Comparison of ENCODE assay signal across 1 cellular context in genomic region chr10:77920495-77920894, GRCh38.
TF ChIP-seq lines count a peak whose summit lies in the region.

No MANE protein-coding gene starts in this region.

TF ChIP-seq in A549, 52 proteins besides CTCF, POLR2A, EP300 and RAD21 (continued from another document):
- TF ChIP-seq, protein P1, sequence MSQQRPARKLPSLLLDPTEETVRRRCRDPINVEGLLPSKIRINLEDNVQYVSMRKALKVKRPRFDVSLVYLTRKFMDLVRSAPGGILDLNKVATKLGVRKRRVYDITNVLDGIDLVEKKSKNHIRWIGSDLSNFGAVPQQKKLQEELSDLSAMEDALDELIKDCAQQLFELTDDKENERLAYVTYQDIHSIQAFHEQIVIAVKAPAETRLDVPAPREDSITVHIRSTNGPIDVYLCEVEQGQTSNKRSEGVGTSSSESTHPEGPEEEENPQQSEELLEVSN (IDR thresholded peaks at IDR 0.05; ENCODE audit: borderline replicate concordance, low read depth): no peak
- TF ChIP-seq CBX2 (IDR thresholded peaks at IDR 0.05; ENCODE audit: borderline replicate concordance, low read depth): no peak
- no peak for TF ChIP-seq FOSB (CRISPR knock-in tag; IDR thresholded peaks at IDR 0.05)
- TF ChIP-seq EHMT2 (IDR thresholded peaks at IDR 0.05; ENCODE audit: low read depth): no peak
- no peak for TF ChIP-seq PHF8 (IDR thresholded peaks at IDR 0.05; ENCODE audit: borderline replicate concordance, low read depth)
- TF ChIP-seq RCOR1 (IDR thresholded peaks at IDR 0.05; ENCODE audit: low read depth, low read length): no peak
